In genomic region chr1:48236716-48237470, GRCh38 we compare ENCODE assay signal across 9 cellular contexts. TPM values are rescaled to one million over a fixed set of nuclear protein-coding genes. Genes with fewer than 3 reads are reported as not detected.
A peak's percentile ranks its signal among the peaks of the same experiment; 100 is the strongest.
DNase-seq lines count a peak whose midpoint lies in the region; ATAC-seq, FAIRE-seq and TF ChIP-seq lines count a peak whose summit lies in the region.
"Had no signal": no experiment of that assay in that cellular context is flagged by ENCODE, and none has a peak within 500 bp of the region (broad histone marks: within the 10 kb centered on the region; RNA-seq: fewer than 3 reads in every experiment).

No MANE protein-coding gene starts in this region.

- no peaks in the 10 kb centered on the region for H3K27me3 Mint-ChIP-seq in MCF 10A (ENCODE audit: insufficient read depth, unreplicated experiment)
- H3K27me3 Mint-ChIP-seq in T-helper 2 cell treated with Interferon-gamma antibody and Interleukin-4, amounts not matched to agents 5 μg/mL and 100 μg/mL, for 36 hours (ENCODE audit: low read depth) = peaks cover 2% of the 10 kb centered on the region

- H3K9me3 ChIP-seq in keratinocyte (ENCODE audit: control insufficient read depth, low read depth, low read length) (no peaks in the 10 kb centered on the region), upper lobe of right lung (no peaks in the 10 kb centered on the region)
- H3K9me3 ChIP-seq: BLaER1 treated with 17β-estradiol and CSF1 and Interleukin-3, amounts not matched to agents 10 nM and 100 nM had no signal

- H2AFZ ChIP-seq in keratinocyte (ENCODE audit: control insufficient read depth, low read length) = no peak overlapping the region

- H3K4me2 ChIP-seq in keratinocyte (ENCODE audit: control insufficient read depth, extremely low read depth, insufficient read depth, low read depth, low read length) = no peak overlapping the region
- H3K4me2 ChIP-seq: BLaER1 treated with 17β-estradiol and CSF1 and Interleukin-3, amounts not matched to agents 10 nM and 100 nM had no signal

- no TSS peak for BruUV-seq in MCF 10A (replicated peaks; lab: Mats Ljungman, UMichigan)

- H3K4me3 Mint-ChIP-seq in MCF 10A (ENCODE audit: unreplicated experiment) = no peak overlapping the region
- no peak overlapping the region for H3K4me3 Mint-ChIP-seq in T-helper 2 cell treated with Interferon-gamma antibody and Interleukin-4, amounts not matched to agents 5 μg/mL and 100 μg/mL, for 36 hours

- H3K9ac ChIP-seq in keratinocyte (ENCODE audit: control insufficient read depth, extremely low read depth, insufficient read depth, low read length) = no peak overlapping the region
- H3K9ac ChIP-seq: BLaER1 treated with 17β-estradiol and CSF1 and Interleukin-3, amounts not matched to agents 10 nM and 100 nM had no signal

- dilution Hi-C loops in keratinocyte (cut with MboI; ENCODE audit: extremely low pct_ligation_motif_present, low sequenced_read_pairs) = no loop called here

- H3K4me3 ChIP-seq in keratinocyte (ENCODE audit: control insufficient read depth in 2 of 3, extremely low read depth in 1 of 3, insufficient read depth in 2 of 3, low read depth in 1 of 3, low read length in 3 of 3) = no peak overlapping the region
- H3K4me3 ChIP-seq in upper lobe of right lung = no peak overlapping the region
- H3K4me3 ChIP-seq: BLaER1 treated with 17β-estradiol and CSF1 and Interleukin-3, amounts not matched to agents 10 nM and 100 nM had no signal

- POLR2A ChIA-PET in MCF 10A (lab: Yijun Ruan, JAX) = interaction anchor here (1.0 kb wide), 1 partner anchor 143 kb away, joined by 4 read pairs; no protein-coding TSS in a partner anchor

- H3K27me3 ChIP-seq in keratinocyte (ENCODE audit: control insufficient read depth, extremely low read depth, insufficient read depth, low read length) (no peaks in the 10 kb centered on the region), upper lobe of right lung (no peaks in the 10 kb centered on the region)
- H3K27me3 ChIP-seq: BLaER1 treated with 17β-estradiol and CSF1 and Interleukin-3, amounts not matched to agents 10 nM and 100 nM had no signal

- peak; percentile 93 for FAIRE-seq in keratinocyte (lab: Jason Lieb, UNC)

- intact Hi-C loops in MCF 10A (cut with micrococcal nuclease) = loop anchor here (1.0 to 5.0 kb wide), 8 partner anchors 35 to 845 kb away; partner anchors contain the start of gene TRABD2B
- intact Hi-C loops in upper lobe of right lung (cut with DNase I) = no loop called here

- no peak overlapping the region for H3K27ac Mint-ChIP-seq in MCF 10A (ENCODE audit: low read depth, unreplicated experiment)
- no peak overlapping the region for H3K27ac Mint-ChIP-seq in T-helper 2 cell treated with Interferon-gamma antibody and Interleukin-4, amounts not matched to agents 5 μg/mL and 100 μg/mL, for 36 hours

- no peaks in the 10 kb centered on the region for H3K36me3 ChIP-seq in keratinocyte (ENCODE audit: control insufficient read depth in 2 of 2, extremely low read depth in 1 of 2, insufficient read depth in 2 of 2, low read length in 2 of 2)
- H3K36me3 ChIP-seq in upper lobe of right lung = no peaks in the 10 kb centered on the region
- H3K36me3 ChIP-seq: BLaER1 treated with 17β-estradiol and CSF1 and Interleukin-3, amounts not matched to agents 10 nM and 100 nM had no signal

- no peaks in the 10 kb centered on the region for H3K9me3 Mint-ChIP-seq in MCF 10A (ENCODE audit: unreplicated experiment)
- H3K9me3 Mint-ChIP-seq in T-helper 2 cell treated with Interferon-gamma antibody and Interleukin-4, amounts not matched to agents 5 μg/mL and 100 μg/mL, for 36 hours = no peaks in the 10 kb centered on the region

- no peaks in the 10 kb centered on the region for H3K9me1 ChIP-seq in keratinocyte (ENCODE audit: control insufficient read depth, extremely low read depth, insufficient read depth, low read length)

- TF ChIP-seq CTCF in MCF 10A (IDR thresholded peaks at IDR 0.05; ENCODE audit: unreplicated experiment) (peak; percentile 74), keratinocyte (optimal IDR thresholded peaks at IDR 0.05 in 1 of 3, IDR thresholded peaks at IDR 0.05 in 1 of 3, conservative IDR thresholded peaks at IDR 0.05 in 1 of 3; ENCODE audit: extremely low read depth in 1 of 3, insufficient read depth in 2 of 3, low read length in 3 of 3) (peak; percentile 41 to 90 (median 74)), upper lobe of right lung (IDR thresholded peaks at IDR 0.05) (peak; percentile 65)

- DNase-seq in NCI-H1092 treated with DMSO at 0.1 percent for 48 hours (lab: John Stamatoyannopoulos, UW) (peak; percentile 4), NCI-H1092 (lab: John Stamatoyannopoulos, UW) (no peak), NCI-H2029 (lab: John Stamatoyannopoulos, UW) (peak; percentile 10), MCF 10A (ENCODE audit: unreplicated experiment) (peak; percentile 43), keratinocyte (ENCODE audit: low read depth, low spot score) (peak; percentile 7), upper lobe of right lung (no peak)
- DNase-seq in T-helper 2 cell treated with Interferon-gamma antibody and Interleukin-4, amounts not matched to agents 5 μg/mL and 100 μg/mL, for 36 hours (ENCODE audit: low spot score) = no peak

- no peaks in the 10 kb centered on the region for H3K4me1 ChIP-seq in keratinocyte (ENCODE audit: control insufficient read depth, extremely low read depth, insufficient read depth, low read length)
- H3K4me1 ChIP-seq in upper lobe of right lung = no peaks in the 10 kb centered on the region

- no peaks in the 10 kb centered on the region for H3K4me1 Mint-ChIP-seq in MCF 10A (ENCODE audit: insufficient read depth, unreplicated experiment)
- H3K4me1 Mint-ChIP-seq in T-helper 2 cell treated with Interferon-gamma antibody and Interleukin-4, amounts not matched to agents 5 μg/mL and 100 μg/mL, for 36 hours (ENCODE audit: low read depth) = no peaks in the 10 kb centered on the region

- no peaks in the 10 kb centered on the region for H3K79me2 ChIP-seq in keratinocyte (ENCODE audit: control insufficient read depth, insufficient read depth, low read length)

- H4K20me1 ChIP-seq in keratinocyte (ENCODE audit: control insufficient read depth, extremely low read depth, insufficient read depth, low read length) = no peaks in the 10 kb centered on the region

- CTCF ChIA-PET in MCF 10A (lab: Yijun Ruan, JAX) = interaction anchor here (0.6 to 6.5 kb wide), 44 partner anchors 8 to 835 kb away, joined by 3 to 85 read pairs (median 5); partner anchors contain the start of gene TRABD2B

- peak; percentile 83 for ATAC-seq in GM21723 (IDR thresholded peaks at IDR 0.05; ENCODE audit: unreplicated experiment)
- ATAC-seq in upper lobe of right lung = peak; percentile 76

- H3K27ac ChIP-seq in keratinocyte (ENCODE audit: control insufficient read depth, insufficient read depth, low read length) (no peak overlapping the region), upper lobe of right lung (no peak overlapping the region)
- H3K27ac ChIP-seq: BLaER1 treated with 17β-estradiol and CSF1 and Interleukin-3, amounts not matched to agents 10 nM and 100 nM had no signal

- no peaks in the 10 kb centered on the region for H3K36me3 Mint-ChIP-seq in MCF 10A (ENCODE audit: insufficient read depth, unreplicated experiment)
- no peaks in the 10 kb centered on the region for H3K36me3 Mint-ChIP-seq in T-helper 2 cell treated with Interferon-gamma antibody and Interleukin-4, amounts not matched to agents 5 μg/mL and 100 μg/mL, for 36 hours (ENCODE audit: low read depth)

RNA-seq across cellular contexts. Expression of gene SLC5A9, which starts 14.4 kb away (rescaled TPM):
- not detected in 2 replicates for total RNA-seq in MCF 10A (2022)
- 0.08 TPM in 1 of 3 replicates, not detected in the others for polyA plus RNA-seq in keratinocyte
- 0.12 TPM for polyA plus RNA-seq in keratinocyte (2011; ENCODE audit: low read depth)
- not detected in 2 replicates for polyA plus RNA-seq in keratinocyte (2011; cell fraction: cytosol; rRNA removed)
- polyA plus RNA-seq in keratinocyte (2011; cell fraction: nucleus; rRNA removed) = 0.07 and 0.08 TPM in 2 replicates
- polyA plus RNA-seq in keratinocyte (2012; ENCODE audit: low replicate concordance) = 0.27 TPM in 1 of 2 replicates, not detected in the other
- not detected in 3 replicates for polyA minus RNA-seq in keratinocyte
- polyA minus RNA-seq in keratinocyte (2011; cell fraction: cytosol; rRNA and poly(A)+ RNA removed) = not detected
- polyA minus RNA-seq in keratinocyte (2011; cell fraction: nucleus; rRNA and poly(A)+ RNA removed) = not detected in 2 replicates
- total RNA-seq in upper lobe of right lung = 4.7 TPM

Comparison
In these comparisons a context has a peak if more than half of its experiments do, and no peak if none do; other contexts are left out.
1. DNase-seq: peak in NCI-H1092 treated with DMSO at 0.1 percent for 48 hours (single experiment), NCI-H2029 (single experiment), MCF 10A (single experiment) and keratinocyte (single experiment); none in NCI-H1092 (single experiment), upper lobe of right lung (single experiment) and T-helper 2 cell treated with Interferon-gamma antibody and Interleukin-4, amounts not matched to agents 5 μg/mL and 100 μg/mL, for 36 hours (single experiment).
2. Peak in every context shown above with its lines, with median percentiles within 50 percentile points of each other: CTCF ChIP-seq.